Comparison of ENCODE assay signal across 8 cellular contexts in the genomic region with DNA sequence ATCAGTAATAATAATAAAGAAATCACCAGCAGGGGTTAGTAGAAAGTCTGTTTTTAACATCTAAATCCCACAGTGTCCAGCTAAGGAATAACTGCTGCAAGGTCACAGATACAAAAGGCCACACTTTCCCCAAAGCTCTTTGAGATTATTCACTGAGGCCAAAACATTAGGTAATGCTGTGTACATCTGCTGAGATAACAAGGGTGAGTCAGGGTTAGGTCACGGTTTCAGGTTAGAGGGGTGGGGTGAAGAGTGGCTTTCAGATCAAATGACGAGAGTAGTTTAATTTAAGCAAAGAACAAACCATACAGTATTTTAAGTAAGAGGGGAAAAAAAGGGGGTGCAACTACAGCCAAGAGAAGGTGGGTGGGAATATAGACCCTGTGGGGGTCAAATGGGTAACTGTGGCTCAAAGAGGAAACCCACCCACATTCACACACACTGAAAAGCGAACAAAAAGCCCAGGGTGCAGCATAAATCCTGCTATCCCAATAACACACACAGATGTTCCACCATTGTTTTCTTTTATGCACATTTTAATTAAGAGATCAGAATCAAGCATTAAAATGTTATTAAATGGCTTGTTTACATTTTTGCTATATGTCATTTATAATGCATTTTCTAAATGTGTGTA.
A peak's percentile ranks its signal among the peaks of the same experiment; 100 is the strongest.
DNase-seq lines count a peak whose midpoint lies in the region; ATAC-seq lines count a peak whose summit lies in the region.

No MANE protein-coding gene starts in this region.

- H3K56ac ChIP-seq in mesendoderm (ENCODE audit: low read length), result no peak overlapping the region

- ATAC-seq in HG03280 (IDR thresholded peaks at IDR 0.05; ENCODE audit: unreplicated experiment), result peak; percentile 75
- ATAC-seq in activated naive CD4-positive, alpha-beta T cell treated with anti-CD3 and anti-CD28 coated beads, Interleukin-2, amount 50 U/mL, for 72 hours, result peak; percentile 95 to 99

- no peaks in the 10 kb centered on the region for H3K9me3 Mint-ChIP-seq in activated naive CD4-positive, alpha-beta T cell treated with anti-CD3 and anti-CD28 coated beads, Interleukin-2, amount 50 U/mL, for 72 hours

- H3K27me3 ChIP-seq in mesendoderm (ENCODE audit: insufficient read depth, low read length, poor library complexity), result no peaks in the 10 kb centered on the region

- H4K5ac ChIP-seq in mesendoderm (ENCODE audit: low read length), result no peak overlapping the region

- H3K4me1 ChIP-seq in mesendoderm (ENCODE audit: control insufficient read depth, low read depth, low read length), result no peaks in the 10 kb centered on the region

- no peak overlapping the region for H3K4ac ChIP-seq in mesendoderm (ENCODE audit: low read depth, low read length)

- no peak overlapping the region for H3K4me2 ChIP-seq in mesendoderm (ENCODE audit: low read length)

- H3K36me3 Mint-ChIP-seq in activated naive CD4-positive, alpha-beta T cell treated with anti-CD3 and anti-CD28 coated beads, Interleukin-2, amount 50 U/mL, for 72 hours, result no peaks in the 10 kb centered on the region

- H3K9ac ChIP-seq in mesendoderm (ENCODE audit: low read length), result no peak overlapping the region

- no peak overlapping the region for H4K8ac ChIP-seq in mesendoderm (ENCODE audit: low read depth, low read length)

- no peak overlapping the region for H3K4me3 ChIP-seq in mesendoderm (ENCODE audit: low read length)

- H2BK120ac ChIP-seq in mesendoderm (ENCODE audit: low read depth, low read length), result no peak overlapping the region

- DNase-seq in DMS153 (lab: John Stamatoyannopoulos, UW), result peak; percentile 36
- no peak for DNase-seq in DMS153 treated with DMSO at 0.1 percent for 48 hours (lab: John Stamatoyannopoulos, UW; ENCODE audit: unreplicated experiment)
- DNase-seq in activated naive CD4-positive, alpha-beta T cell treated with anti-CD3 and anti-CD28 coated beads, Interleukin-2, amount 50 U/mL, for 72 hours (ENCODE audit: low spot score in 2 of 2), result peak in 1 of 2 donors; percentile 25
- DNase-seq in mesendoderm, result peak; percentile 72
- DNase-seq in cerebellum (ENCODE audit: low spot score), result no peak
- DNase-seq in SIG-M5 treated with dmso at 0.1 percent for 504 hours (lab: John Stamatoyannopoulos, UW; ENCODE audit: unreplicated experiment), result no peak
- no peak for DNase-seq in NCI-H524 treated with DMSO at 0.1 percent for 48 hours (lab: John Stamatoyannopoulos, UW)

- no peaks in the 10 kb centered on the region for H3K79me2 ChIP-seq in mesendoderm (ENCODE audit: control insufficient read depth, insufficient read depth, low read length)

- no peak overlapping the region for H3K27ac Mint-ChIP-seq in activated naive CD4-positive, alpha-beta T cell treated with anti-CD3 and anti-CD28 coated beads, Interleukin-2, amount 50 U/mL, for 72 hours

- no peak overlapping the region for H3K27ac ChIP-seq in mesendoderm (ENCODE audit: low read depth, low read length)

- H3K18ac ChIP-seq in mesendoderm (ENCODE audit: low read length), result no peak overlapping the region

- H3K36me3 ChIP-seq in mesendoderm (ENCODE audit: control insufficient read depth, insufficient read depth, low read length), result no peaks in the 10 kb centered on the region

- H2BK5ac ChIP-seq in mesendoderm (ENCODE audit: low read length), result no peak overlapping the region

- no peak overlapping the region for H2BK15ac ChIP-seq in mesendoderm (replicated peaks; ENCODE audit: low read depth)

- WGBS in mesendoderm (ENCODE audit: extremely low coverage, insufficient coverage, low lambda C conversion rate), result no CpG with 5 or more reads among the region's 3 CpGs

- no peak overlapping the region for H2AK5ac ChIP-seq in mesendoderm (ENCODE audit: low read length)

- no peak overlapping the region for H3K23ac ChIP-seq in mesendoderm (ENCODE audit: low read length)

- H3K79me1 ChIP-seq in mesendoderm (ENCODE audit: low read length), result no peaks in the 10 kb centered on the region

Comparison
In these comparisons a context has a peak if more than half of its experiments do, and no peak if none do; other contexts are left out.
1. DNase-seq: peak in DMS153 (single experiment) and mesendoderm (single experiment); none in DMS153 treated with DMSO at 0.1 percent for 48 hours (single experiment), cerebellum (single experiment), SIG-M5 treated with dmso at 0.1 percent for 504 hours (single experiment) and NCI-H524 treated with DMSO at 0.1 percent for 48 hours (single experiment).